In genomic region chr13:43879323-43880181, GRCh38 we compare ENCODE assay signal across 1 cellular context.
A peak's percentile ranks its signal among the peaks of the same experiment; 100 is the strongest.
TF ChIP-seq lines count a peak whose summit lies in the region.

Gene CCDC122, minus strand, starts transcription at chr13:43879740. Its CDS starts 10,364 bp downstream, at chr13:43869376.
Gene LACC1, plus strand, starts transcription at chr13:43879904. Its CDS starts 1,082 bp downstream, at chr13:43880986.

TF ChIP-seq in HepG2, 621 proteins besides CTCF, POLR2A, EP300 and RAD21 (continued from another document and continues in another):
- TF ChIP-seq ZNF280B (CRISPR knock-in tag; IDR thresholded peaks at IDR 0.05; ENCODE audit: borderline replicate concordance) (peak; percentile 83; the same call in 1 of the 2 replicates), ZNF496 (CRISPR knock-in tag; IDR thresholded peaks at IDR 0.05; ENCODE audit: insufficient replicate concordance) (no peak), SRY (CRISPR knock-in tag; IDR thresholded peaks at IDR 0.05) (peak; percentile 84), TFE3 (CRISPR knock-in tag; IDR thresholded peaks at IDR 0.05) (peak; percentile 41; the same call in 1 of the 2 replicates), ZNF550 (CRISPR knock-in tag; IDR thresholded peaks at IDR 0.05; ENCODE audit: borderline replicate concordance) (no peak), SIN3B (IDR thresholded peaks at IDR 0.05; ENCODE audit: low read length) (no peak), JUN (CRISPR knock-in tag; IDR thresholded peaks at IDR 0.05) (no peak), ZNF331 (CRISPR knock-in tag; IDR thresholded peaks at IDR 0.05) (no peak), ZMYM4 (CRISPR knock-in tag; IDR thresholded peaks at IDR 0.05) (no peak; the same call in 1 of the 2 replicates), IKZF1 (IDR thresholded peaks at IDR 0.05) (no peak), GLMP (CRISPR knock-in tag; IDR thresholded peaks at IDR 0.05; ENCODE audit: borderline replicate concordance) (no peak), ZNF484 (CRISPR knock-in tag; IDR thresholded peaks at IDR 0.05; ENCODE audit: borderline replicate concordance, low read depth) (no peak), YEATS2 (CRISPR knock-in tag; IDR thresholded peaks at IDR 0.05; ENCODE audit: borderline replicate concordance) (peak; percentile 52; the same call in 1 of the 2 replicates), KLF9 (CRISPR knock-in tag; IDR thresholded peaks at IDR 0.05; ENCODE audit: low read depth) (no peak), BRF2 (CRISPR knock-in tag; IDR thresholded peaks at IDR 0.05) (peak; percentile 82; the same call in 1 of the 2 replicates), BATF2 (CRISPR knock-in tag; IDR thresholded peaks at IDR 0.05) (peak; percentile 90; the same call in 1 of the 2 replicates), ZNF33B (CRISPR knock-in tag; IDR thresholded peaks at IDR 0.05) (peak; percentile 93), ARID2 (CRISPR knock-in tag; IDR thresholded peaks at IDR 0.05; ENCODE audit: borderline replicate concordance) (0 out of 2 replicates have a peak, but pooled peaks have one; percentile 59), HNRNPK (IDR thresholded peaks at IDR 0.05; ENCODE audit: low read depth, low read length, poor library complexity, severe bottlenecking) (peak; percentile 47), FUBP1 (CRISPR knock-in tag; IDR thresholded peaks at IDR 0.05; ENCODE audit: borderline replicate concordance) (no peak), KAT8 (CRISPR knock-in tag; IDR thresholded peaks at IDR 0.05) (peak; percentile 65; the same call in 1 of the 2 replicates), ATF7 (IDR thresholded peaks at IDR 0.05) (no peak), ATF7 (CRISPR knock-in tag; IDR thresholded peaks at IDR 0.05) (0 out of 2 replicates have a peak, but pooled peaks have one; percentile 18), ZFP36L1 (CRISPR knock-in tag; IDR thresholded peaks at IDR 0.05) (0 out of 2 replicates have a peak, but pooled peaks have one; percentile 64), ZNF101 (CRISPR knock-in tag; IDR thresholded peaks at IDR 0.05; ENCODE audit: borderline replicate concordance, low read depth) (no peak), SNAPC4 (CRISPR knock-in tag; IDR thresholded peaks at IDR 0.05) (no peak; the same call in 1 of the 2 replicates), AGO2 (optimal IDR thresholded peaks at IDR 0.05; ENCODE audit: low read depth, low read length) (peak; percentile 82), ESRRA (CRISPR knock-in tag; IDR thresholded peaks at IDR 0.05; ENCODE audit: low read depth) (0 out of 2 replicates have a peak, but pooled peaks have one; percentile 39), MEF2D (CRISPR knock-in tag; IDR thresholded peaks at IDR 0.05) (no peak), XBP1 (CRISPR knock-in tag; IDR thresholded peaks at IDR 0.05) (no peak), POGZ (CRISPR knock-in tag; IDR thresholded peaks at IDR 0.05) (no peak), PRPF4 (IDR thresholded peaks at IDR 0.05; ENCODE audit: low read depth, low read length, poor library complexity, severe bottlenecking) (no peak), SUZ12 (IDR thresholded peaks at IDR 0.05; ENCODE audit: low read depth, low read length) (no peak)
- TF ChIP-seq, protein P1, sequence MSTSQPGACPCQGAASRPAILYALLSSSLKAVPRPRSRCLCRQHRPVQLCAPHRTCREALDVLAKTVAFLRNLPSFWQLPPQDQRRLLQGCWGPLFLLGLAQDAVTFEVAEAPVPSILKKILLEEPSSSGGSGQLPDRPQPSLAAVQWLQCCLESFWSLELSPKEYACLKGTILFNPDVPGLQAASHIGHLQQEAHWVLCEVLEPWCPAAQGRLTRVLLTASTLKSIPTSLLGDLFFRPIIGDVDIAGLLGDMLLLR (CRISPR knock-in tag; IDR thresholded peaks at IDR 0.05) = 0 out of 2 replicates have a peak, but pooled peaks have one; percentile 15
- TF ChIP-seq, protein P2, sequence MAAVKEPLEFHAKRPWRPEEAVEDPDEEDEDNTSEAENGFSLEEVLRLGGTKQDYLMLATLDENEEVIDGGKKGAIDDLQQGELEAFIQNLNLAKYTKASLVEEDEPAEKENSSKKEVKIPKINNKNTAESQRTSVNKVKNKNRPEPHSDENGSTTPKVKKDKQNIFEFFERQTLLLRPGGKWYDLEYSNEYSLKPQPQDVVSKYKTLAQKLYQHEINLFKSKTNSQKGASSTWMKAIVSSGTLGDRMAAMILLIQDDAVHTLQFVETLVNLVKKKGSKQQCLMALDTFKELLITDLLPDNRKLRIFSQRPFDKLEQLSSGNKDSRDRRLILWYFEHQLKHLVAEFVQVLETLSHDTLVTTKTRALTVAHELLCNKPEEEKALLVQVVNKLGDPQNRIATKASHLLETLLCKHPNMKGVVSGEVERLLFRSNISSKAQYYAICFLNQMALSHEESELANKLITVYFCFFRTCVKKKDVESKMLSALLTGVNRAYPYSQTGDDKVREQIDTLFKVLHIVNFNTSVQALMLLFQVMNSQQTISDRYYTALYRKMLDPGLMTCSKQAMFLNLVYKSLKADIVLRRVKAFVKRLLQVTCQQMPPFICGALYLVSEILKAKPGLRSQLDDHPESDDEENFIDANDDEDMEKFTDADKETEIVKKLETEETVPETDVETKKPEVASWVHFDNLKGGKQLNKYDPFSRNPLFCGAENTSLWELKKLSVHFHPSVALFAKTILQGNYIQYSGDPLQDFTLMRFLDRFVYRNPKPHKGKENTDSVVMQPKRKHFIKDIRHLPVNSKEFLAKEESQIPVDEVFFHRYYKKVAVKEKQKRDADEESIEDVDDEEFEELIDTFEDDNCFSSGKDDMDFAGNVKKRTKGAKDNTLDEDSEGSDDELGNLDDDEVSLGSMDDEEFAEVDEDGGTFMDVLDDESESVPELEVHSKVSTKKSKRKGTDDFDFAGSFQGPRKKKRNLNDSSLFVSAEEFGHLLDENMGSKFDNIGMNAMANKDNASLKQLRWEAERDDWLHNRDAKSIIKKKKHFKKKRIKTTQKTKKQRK (IDR thresholded peaks at IDR 0.05; ENCODE audit: low read length) = no peak
- TF ChIP-seq, protein P3, sequence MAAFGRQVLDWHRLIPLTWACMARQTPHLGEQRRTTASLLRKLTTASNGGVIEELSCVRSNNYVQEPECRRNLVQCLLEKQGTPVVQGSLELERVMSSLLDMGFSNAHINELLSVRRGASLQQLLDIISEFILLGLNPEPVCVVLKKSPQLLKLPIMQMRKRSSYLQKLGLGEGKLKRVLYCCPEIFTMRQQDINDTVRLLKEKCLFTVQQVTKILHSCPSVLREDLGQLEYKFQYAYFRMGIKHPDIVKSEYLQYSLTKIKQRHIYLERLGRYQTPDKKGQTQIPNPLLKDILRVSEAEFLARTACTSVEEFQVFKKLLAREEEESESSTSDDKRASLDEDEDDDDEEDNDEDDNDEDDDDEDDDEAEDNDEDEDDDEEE (CRISPR knock-in tag; IDR thresholded peaks at IDR 0.05) = peak; percentile 88; the same call in 1 of the 2 replicates
- TF ChIP-seq, protein P4, sequence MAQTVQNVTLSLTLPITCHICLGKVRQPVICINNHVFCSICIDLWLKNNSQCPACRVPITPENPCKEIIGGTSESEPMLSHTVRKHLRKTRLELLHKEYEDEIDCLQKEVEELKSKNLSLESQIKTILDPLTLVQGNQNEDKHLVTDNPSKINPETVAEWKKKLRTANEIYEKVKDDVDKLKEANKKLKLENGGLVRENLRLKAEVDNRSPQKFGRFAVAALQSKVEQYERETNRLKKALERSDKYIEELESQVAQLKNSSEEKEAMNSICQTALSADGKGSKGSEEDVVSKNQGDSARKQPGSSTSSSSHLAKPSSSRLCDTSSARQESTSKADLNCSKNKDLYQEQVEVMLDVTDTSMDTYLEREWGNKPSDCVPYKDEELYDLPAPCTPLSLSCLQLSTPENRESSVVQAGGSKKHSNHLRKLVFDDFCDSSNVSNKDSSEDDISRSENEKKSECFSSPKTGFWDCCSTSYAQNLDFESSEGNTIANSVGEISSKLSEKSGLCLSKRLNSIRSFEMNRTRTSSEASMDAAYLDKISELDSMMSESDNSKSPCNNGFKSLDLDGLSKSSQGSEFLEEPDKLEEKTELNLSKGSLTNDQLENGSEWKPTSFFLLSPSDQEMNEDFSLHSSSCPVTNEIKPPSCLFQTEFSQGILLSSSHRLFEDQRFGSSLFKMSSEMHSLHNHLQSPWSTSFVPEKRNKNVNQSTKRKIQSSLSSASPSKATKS (CRISPR knock-in tag; IDR thresholded peaks at IDR 0.05) = no peak
